ENCODE assay signal across 9 cellular contexts in the genomic region with DNA sequence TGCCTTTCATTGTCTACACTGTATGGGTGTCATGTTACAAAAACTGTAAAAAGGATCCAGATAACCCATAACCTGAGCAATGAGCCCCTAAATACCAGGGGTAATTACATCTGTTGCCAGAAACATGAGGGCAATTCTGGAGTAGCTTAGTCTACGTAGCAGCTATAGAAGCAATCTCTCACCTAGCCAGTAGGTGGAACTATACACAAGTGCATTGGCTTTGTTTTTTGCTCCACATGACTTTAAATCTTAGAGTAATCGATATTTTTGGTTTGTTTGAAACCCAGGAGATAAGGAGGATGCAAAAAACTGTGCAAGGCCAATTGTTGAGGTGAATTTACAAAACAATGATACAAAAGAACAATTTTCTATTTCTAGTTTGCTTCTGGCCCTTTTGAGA. TPM values are rescaled to one million over a fixed set of nuclear protein-coding genes. Genes with fewer than 3 reads are reported as not detected.
DNase-seq lines count a peak whose midpoint lies in the region; ATAC-seq and TF ChIP-seq lines count a peak whose summit lies in the region.
"Had no signal": no experiment of that assay in that cellular context is flagged by ENCODE, and none has a peak within 500 bp of the region (broad histone marks: within the 10 kb centered on the region; RNA-seq: fewer than 3 reads in every experiment).

No MANE protein-coding gene starts in this region.

- no peaks in the 10 kb centered on the region for H3K27me3 ChIP-seq in HCT116 (ENCODE audit: insufficient read depth, low read length)

- TF ChIP-seq RAD21 in HCT116 (IDR thresholded peaks at IDR 0.05; ENCODE audit: low read depth), result peak; percentile 64

- POLR2A ChIA-PET in HCT116 (lab: Charles Lee), result no interaction called here

- no peak overlapping the region for H2AFZ ChIP-seq in HCT116 (ENCODE audit: low read depth, low read length, poor library complexity, severe bottlenecking)

- H3K4me1 Mint-ChIP-seq in nephron, result peaks cover 14% of the 10 kb centered on the region
- peaks cover 18% of the 10 kb centered on the region for H3K4me1 Mint-ChIP-seq in activated naive CD8-positive, alpha-beta T cell treated with anti-CD3 and anti-CD28 coated beads, Interleukin-2, amount 50 U/mL, for 24 hours
- H3K4me1 Mint-ChIP-seq: activated naive CD8-positive, alpha-beta T cell treated with anti-CD3 and anti-CD28 coated beads, Interleukin-2, amount 10 ng/mL, durations not matched to agents 7 days and 5 days had no signal

- TF ChIP-seq CTCF in HCT116 (IDR thresholded peaks at IDR 0.05 in 2 of 3, conservative IDR thresholded peaks at IDR 0.05 in 1 of 3; ENCODE audit: borderline replicate concordance in 1 of 3, insufficient read depth in 1 of 3, low read depth in 2 of 3, low read length in 2 of 3) (peak; percentile 11 to 70 (median 54); a peak in 4 of 6 replicates), nephron (IDR thresholded peaks at IDR 0.05; ENCODE audit: unreplicated experiment in 3 of 3) (peak; percentile 67 to 77 (median 73))

- peak; percentile 77 for DNase-seq in NCI-H82 (lab: John Stamatoyannopoulos, UW)
- no peak for DNase-seq in NCI-H82 treated with DMSO at 0.1 percent for 48 hours (lab: John Stamatoyannopoulos, UW; ENCODE audit: unreplicated experiment)
- peak; percentile 31 for DNase-seq in HCT116 (ENCODE audit: low read depth, low spot score)
- peak; percentile 20 for DNase-seq in NCI-H748 treated with DMSO at 0.1 percent for 48 hours (lab: John Stamatoyannopoulos, UW)
- peak; percentile 2 for DNase-seq in effector CD4-positive, alpha-beta T cell
- no peak for DNase-seq in NCI-H187 (lab: John Stamatoyannopoulos, UW)
- DNase-seq in activated naive CD8-positive, alpha-beta T cell treated with anti-CD3 and anti-CD28 coated beads, Interleukin-2, amount 50 U/mL, for 24 hours, result no peak
- DNase-seq: activated naive CD8-positive, alpha-beta T cell treated with anti-CD3 and anti-CD28 coated beads, Interleukin-2, amount 10 ng/mL, durations not matched to agents 7 days and 5 days had no signal

- peaks cover 6 to 17% of the 10 kb centered on the region in 2 experiments; a peak in 3 of 4 replicates for H3K4me1 ChIP-seq in HCT116 (ENCODE audit: control insufficient read depth in 1 of 2, insufficient read depth in 2 of 2, low read length in 2 of 2)

- H3K9me2 ChIP-seq in HCT116 (ENCODE audit: insufficient read depth), result no peaks in the 10 kb centered on the region

- peaks cover 14% of the 10 kb centered on the region for H3K36me3 Mint-ChIP-seq in nephron (ENCODE audit: low read depth)
- H3K36me3 Mint-ChIP-seq in activated naive CD8-positive, alpha-beta T cell treated with anti-CD3 and anti-CD28 coated beads, Interleukin-2, amount 50 U/mL, for 24 hours (ENCODE audit: low read depth), result peaks cover 7% of the 10 kb centered on the region

- RAD21 ChIA-PET in HCT116 (lab: Charles Lee; ENCODE audit: low non-redundant PET in 1 of 2, low total read pairs in 2 of 2, uncharacterized antibody in 2 of 2, unreplicated experiment in 2 of 2), result no interaction called here

- no peak for TF ChIP-seq POLR2A in HCT116 (IDR thresholded peaks at IDR 0.05; ENCODE audit: borderline replicate concordance, extremely low read depth, insufficient read depth, insufficient read length)

- intact Hi-C loops in HCT116 (cut with micrococcal nuclease), result no loop called here

- no peak overlapping the region for H3K4me2 ChIP-seq in HCT116 (ENCODE audit: low read length)

- H3K27me3 Mint-ChIP-seq in nephron (ENCODE audit: low read depth), result no peaks in the 10 kb centered on the region
- H3K27me3 Mint-ChIP-seq in activated naive CD8-positive, alpha-beta T cell treated with anti-CD3 and anti-CD28 coated beads, Interleukin-2, amount 50 U/mL, for 24 hours, result no peaks in the 10 kb centered on the region
- H3K27me3 Mint-ChIP-seq: activated naive CD8-positive, alpha-beta T cell treated with anti-CD3 and anti-CD28 coated beads, Interleukin-2, amount 10 ng/mL, durations not matched to agents 7 days and 5 days had no signal

- peak overlapping the region in 1 of 3 experiments; percentile 6 for H3K27ac Mint-ChIP-seq in nephron
- H3K27ac Mint-ChIP-seq in activated naive CD8-positive, alpha-beta T cell treated with anti-CD3 and anti-CD28 coated beads, Interleukin-2, amount 50 U/mL, for 24 hours, result no peak overlapping the region
- H3K27ac Mint-ChIP-seq: activated naive CD8-positive, alpha-beta T cell treated with anti-CD3 and anti-CD28 coated beads, Interleukin-2, amount 10 ng/mL, durations not matched to agents 7 days and 5 days had no signal

- H3K9me3 ChIP-seq in HCT116 (ENCODE audit: control insufficient read depth in 1 of 2, insufficient read depth in 1 of 2, low read depth in 1 of 2, low read length in 2 of 2), result no peaks in the 10 kb centered on the region

- no peaks in the 10 kb centered on the region for H3K36me3 ChIP-seq in HCT116 (ENCODE audit: control insufficient read depth in 1 of 2, insufficient read depth in 2 of 2, low read length in 2 of 2)

- CTCF ChIA-PET in HCT116 (lab: Charles Lee), result interaction anchor here (0.8 to 1.9 kb wide), 7 partner anchors 12 to 1777 kb away, joined by 3 to 5 read pairs (median 3); no protein-coding TSS in a partner anchor

- H3K9ac ChIP-seq in HCT116 (ENCODE audit: low read length), result no peak overlapping the region

- no peak overlapping the region for H3K4me3 Mint-ChIP-seq in nephron
- no peak overlapping the region for H3K4me3 Mint-ChIP-seq in activated naive CD8-positive, alpha-beta T cell treated with anti-CD3 and anti-CD28 coated beads, Interleukin-2, amount 50 U/mL, for 24 hours
- H3K4me3 Mint-ChIP-seq: activated naive CD8-positive, alpha-beta T cell treated with anti-CD3 and anti-CD28 coated beads, Interleukin-2, amount 10 ng/mL, durations not matched to agents 7 days and 5 days had no signal

- H3K27ac ChIP-seq in HCT116 (ENCODE audit: low read depth, low read length), result no peak overlapping the region

- no TSS peak for BruUV-seq in HCT116 (replicated peaks; lab: Mats Ljungman, UMichigan)

- H3K9me3 Mint-ChIP-seq in nephron, result peaks cover 3% of the 10 kb centered on the region
- H3K9me3 Mint-ChIP-seq in activated naive CD8-positive, alpha-beta T cell treated with anti-CD3 and anti-CD28 coated beads, Interleukin-2, amount 50 U/mL, for 24 hours, result no peaks in the 10 kb centered on the region
- H3K9me3 Mint-ChIP-seq: activated naive CD8-positive, alpha-beta T cell treated with anti-CD3 and anti-CD28 coated beads, Interleukin-2, amount 10 ng/mL, durations not matched to agents 7 days and 5 days had no signal

- H3K79me2 ChIP-seq in HCT116 (ENCODE audit: insufficient read depth, low read length), result no peaks in the 10 kb centered on the region

- H3K4me3 ChIP-seq in HCT116 (replicated peaks in 1 of 2; ENCODE audit: low read depth in 1 of 2, low read length in 2 of 2), result no peak overlapping the region

- peak; percentile 60 for ATAC-seq in HCT116
- ATAC-seq in activated naive CD8-positive, alpha-beta T cell treated with anti-CD3 and anti-CD28 coated beads, Interleukin-2, amount 50 U/mL, for 24 hours, result no peak

- no peaks in the 10 kb centered on the region for H4K20me1 ChIP-seq in HCT116 (ENCODE audit: insufficient read depth)

TF ChIP-seq in HCT116, 20 proteins besides CTCF, POLR2A, EP300 and RAD21:
- TF ChIP-seq YY1 (IDR thresholded peaks at IDR 0.05; ENCODE audit: extremely low read depth, insufficient replicate concordance, low read depth, low read length) (no peak), POLR2AphosphoS5 (IDR thresholded peaks at IDR 0.05; ENCODE audit: low read depth, low read length) (no peak)

RNA-seq across cellular contexts. Expression of a gene that starts 57.5 kb away (rescaled TPM):
- not detected for total RNA-seq in HCT116 (2021; ENCODE audit: unreplicated experiment)
- 0.21 TPM in 1 of 2 replicates, not detected in the other for polyA plus RNA-seq in HCT116 (2012)

Comparison
In these comparisons a context has a peak if more than half of its experiments do, and no peak if none do; other contexts are left out.
1. DNase-seq: peak in NCI-H82 (single experiment), HCT116 (single experiment), NCI-H748 treated with DMSO at 0.1 percent for 48 hours (single experiment) and effector CD4-positive, alpha-beta T cell (single experiment); none in NCI-H82 treated with DMSO at 0.1 percent for 48 hours (single experiment), NCI-H187 (0 of 2) and activated naive CD8-positive, alpha-beta T cell treated with anti-CD3 and anti-CD28 coated beads, Interleukin-2, amount 50 U/mL, for 24 hours (single experiment).